8 cellular contexts compared by ENCODE assay signal in genomic region chr12:120538281-120539156, GRCh38. TPM values are rescaled to one million over a fixed set of nuclear protein-coding genes. Genes with fewer than 3 reads are reported as not detected.
A peak's percentile ranks its signal among the peaks of the same experiment; 100 is the strongest.
DNase-seq lines count a peak whose midpoint lies in the region; ATAC-seq, FAIRE-seq and TF ChIP-seq lines count a peak whose summit lies in the region.

No MANE protein-coding gene starts in this region.

- peak overlapping the region; percentile 94 for H3K4me3 ChIP-seq in CD4-positive, CD25-positive, alpha-beta regulatory T cell (ENCODE audit: low read depth, low read length)
- H3K4me3 ChIP-seq in Loucy (ENCODE audit: low read length, poor library complexity, severe bottlenecking) = peak overlapping the region; percentile 88
- peak overlapping the region in 2 of 3 donors; percentile 90 to 99 for H3K4me3 ChIP-seq in breast epithelium
- peak overlapping the region; percentile 7 to 88 (median 43) for H3K4me3 ChIP-seq in HepG2 (replicated peaks in 1 of 3; ENCODE audit: insufficient read depth in 1 of 3, low read depth in 2 of 3, low read length in 3 of 3)

- FAIRE-seq in HepG2 (lab: Jason Lieb, UNC) = peak; percentile 15

- H3K4me2 ChIP-seq in Loucy (ENCODE audit: low read depth, low read length, poor library complexity, severe bottlenecking) = peak overlapping the region; percentile 93
- H3K4me2 ChIP-seq in HepG2 (ENCODE audit: low read depth, low read length) = peak overlapping the region; percentile 87

- POLR2A ChIA-PET in HepG2 (lab: Yijun Ruan, JAX) = interaction anchor here (0.7 to 1.4 kb wide), 6 partner anchors 9 to 92 kb away, joined by 3 to 9 read pairs (median 4); partner anchors contain the start of genes COQ5, DYNLL1 and POP5

- H3K27ac ChIP-seq in CD4-positive, CD25-positive, alpha-beta regulatory T cell (ENCODE audit: insufficient read depth, low read length, poor library complexity, severe bottlenecking) = peak overlapping the region; percentile 66
- H3K27ac ChIP-seq in breast epithelium = peak overlapping the region; percentile 95 to 98
- H3K27ac ChIP-seq in HepG2 (ENCODE audit: extremely low read length, insufficient read depth, low read length) = peak overlapping the region; percentile 67

- H3K4me3 Mint-ChIP-seq in CD4-positive, CD25-positive, alpha-beta regulatory T cell = peak overlapping the region; percentile 95 to 99 (median 98)
- peak overlapping the region; percentile 60 for H3K4me3 Mint-ChIP-seq in type B pancreatic cell

- peaks cover 16% of the 10 kb centered on the region for H3K36me3 Mint-ChIP-seq in CD4-positive, CD25-positive, alpha-beta regulatory T cell
- H3K36me3 Mint-ChIP-seq in type B pancreatic cell = peaks cover 12% of the 10 kb centered on the region

- TF ChIP-seq POLR2A in breast epithelium (IDR thresholded peaks at IDR 0.05) = no peak
- TF ChIP-seq POLR2A in HepG2 (IDR thresholded peaks at IDR 0.05; ENCODE audit: insufficient read depth in 1 of 2, low read depth in 2 of 2, low read length in 2 of 2) = no peak

- H3K79me2 ChIP-seq in Loucy (ENCODE audit: insufficient read depth, low read length) (peaks cover 94% of the 10 kb centered on the region), HepG2 (ENCODE audit: insufficient read depth, low read length) (peaks cover 85% of the 10 kb centered on the region)

- no peaks in the 10 kb centered on the region for H3K9me3 ChIP-seq in CD4-positive, CD25-positive, alpha-beta regulatory T cell (ENCODE audit: control insufficient read depth in 2 of 2, low read length in 2 of 2)
- H3K9me3 ChIP-seq in Loucy (ENCODE audit: insufficient read depth, low read depth, low read length) = no peaks in the 10 kb centered on the region
- no peaks in the 10 kb centered on the region for H3K9me3 ChIP-seq in breast epithelium
- no peaks in the 10 kb centered on the region for H3K9me3 ChIP-seq in HepG2 (ENCODE audit: low read length)

- CTCF ChIA-PET in HepG2 (lab: Yijun Ruan, JAX; ENCODE audit: low intra/inter-chr PET ratio, low total read pairs) = no interaction called here

- no peaks in the 10 kb centered on the region for H3F3A ChIP-seq in Loucy (ENCODE audit: low read depth)

- no peaks in the 10 kb centered on the region for H3K9me2 ChIP-seq in Loucy (replicated peaks; ENCODE audit: low read depth, low read length)

- no peak for ATAC-seq in CD4-positive, CD25-positive, alpha-beta regulatory T cell (ENCODE audit: low read depth in 2 of 2)
- ATAC-seq in HepG2 (peak; percentile 39), GM19023 (IDR thresholded peaks at IDR 0.05; ENCODE audit: unreplicated experiment) (no peak), HG02571 (IDR thresholded peaks at IDR 0.05; ENCODE audit: unreplicated experiment) (no peak), HG03432 (IDR thresholded peaks at IDR 0.05; ENCODE audit: unreplicated experiment) (no peak)

- in situ Hi-C loops in HepG2 (cut with HindIII; ENCODE audit: extremely low pct_ligation_motif_present, low pct_unique_long_range_greater_than_20kb) = no loop called here

- H2AFZ ChIP-seq in Loucy (ENCODE audit: low read length) (no peak overlapping the region), HepG2 (ENCODE audit: low read length) (no peak overlapping the region)

- TF ChIP-seq EP300 in HepG2 (IDR thresholded peaks at IDR 0.05; ENCODE audit: low read depth in 2 of 2, low read length in 2 of 2) (no peak; a peak in 1 of 4 replicates), HepG2 (CRISPR knock-in tag; IDR thresholded peaks at IDR 0.05; ENCODE audit: borderline replicate concordance) (no peak)

- no peaks in the 10 kb centered on the region for H3K27me3 ChIP-seq in CD4-positive, CD25-positive, alpha-beta regulatory T cell (ENCODE audit: control insufficient read depth, insufficient read depth, low read length)
- H3K27me3 ChIP-seq in Loucy (ENCODE audit: insufficient read depth, low read length, poor library complexity, severe bottlenecking) (no peaks in the 10 kb centered on the region), breast epithelium (no peaks in the 10 kb centered on the region), HepG2 (ENCODE audit: control insufficient read depth in 1 of 2, insufficient read depth in 2 of 2, low read length in 2 of 2) (no peaks in the 10 kb centered on the region)

- peaks cover 21% of the 10 kb centered on the region for H3K36me3 ChIP-seq in CD4-positive, CD25-positive, alpha-beta regulatory T cell (ENCODE audit: control insufficient read depth, insufficient read depth, low read length)
- H3K36me3 ChIP-seq in Loucy (ENCODE audit: insufficient read depth, low read length) (peaks cover 9% of the 10 kb centered on the region; the same call in 1 of the 2 replicates), breast epithelium (no peaks in the 10 kb centered on the region), HepG2 (replicated peaks in 1 of 2; ENCODE audit: control insufficient read depth in 1 of 2, insufficient read depth in 2 of 2, low read length in 2 of 2) (peaks cover 5 to 24% of the 10 kb centered on the region in 2 experiments)

- DNase-seq in CD4-positive, CD25-positive, alpha-beta regulatory T cell = peak in 1 of 3 donors; percentile 53
- peak in 1 of 2 donors; percentile 64 for DNase-seq in breast epithelium (ENCODE audit: low spot score in 2 of 2)
- DNase-seq in HepG2 (ENCODE audit: low spot score) = peak; percentile 73
- no peak for DNase-seq in type B pancreatic cell (ENCODE audit: extremely low spot score, unreplicated experiment)

- TF ChIP-seq CTCF in Loucy (conservative IDR thresholded peaks at IDR 0.05; ENCODE audit: low read length) = no peak
- TF ChIP-seq CTCF in breast epithelium (IDR thresholded peaks at IDR 0.05) = no peak
- no peak for TF ChIP-seq CTCF in HepG2 (CRISPR knock-in tag; IDR thresholded peaks at IDR 0.05)
- TF ChIP-seq CTCF in type B pancreatic cell (conservative IDR thresholded peaks at IDR 0.05) = no peak

- TSS peak; percentile 0 for BruUV-seq in HepG2 (replicated peaks; lab: Mats Ljungman, UMichigan)

- H3K9me3 Mint-ChIP-seq in CD4-positive, CD25-positive, alpha-beta regulatory T cell = no peaks in the 10 kb centered on the region
- H3K9me3 Mint-ChIP-seq in type B pancreatic cell = no peaks in the 10 kb centered on the region

- peak overlapping the region; percentile 83 for H3K9ac ChIP-seq in Loucy (ENCODE audit: low read depth, low read length, poor library complexity, severe bottlenecking)
- peak overlapping the region; percentile 93 for H3K9ac ChIP-seq in HepG2 (ENCODE audit: insufficient read depth, low read depth, low read length)

- intact Hi-C loops in breast epithelium (cut with DNase I; ENCODE audit: low total_unique reads) = no loop called here
- intact Hi-C loops in HepG2 (cut with micrococcal nuclease; ENCODE audit: unreplicated experiment) = loop anchor here (5.0 kb wide), 1 partner anchor 41 kb away; the partner anchor contains the start of gene DYNLL1

- H4K20me1 ChIP-seq in Loucy (ENCODE audit: insufficient read depth, low read length, poor library complexity, severe bottlenecking) (peaks cover 81% of the 10 kb centered on the region), HepG2 (ENCODE audit: insufficient read depth, low read length) (peaks cover 77% of the 10 kb centered on the region)

- H3K27ac Mint-ChIP-seq in CD4-positive, CD25-positive, alpha-beta regulatory T cell = peak overlapping the region; percentile 75 to 92 (median 76)
- peak overlapping the region; percentile 46 for H3K27ac Mint-ChIP-seq in type B pancreatic cell

- TF ChIP-seq RAD21 in HepG2 (CRISPR knock-in tag; IDR thresholded peaks at IDR 0.05) = no peak

- WGBS in HepG2 (ENCODE audit: low lambda C conversion rate) = 29% methylated on average over 6 of the region's 6 CpGs

- peaks cover 34 to 80% (median 53%) of the 10 kb centered on the region in 4 donors for H3K4me1 Mint-ChIP-seq in CD4-positive, CD25-positive, alpha-beta regulatory T cell
- H3K4me1 Mint-ChIP-seq in type B pancreatic cell (ENCODE audit: unreplicated experiment) = peaks cover 35% of the 10 kb centered on the region

- H3K27me3 Mint-ChIP-seq in CD4-positive, CD25-positive, alpha-beta regulatory T cell = no peaks in the 10 kb centered on the region
- H3K27me3 Mint-ChIP-seq in type B pancreatic cell = no peaks in the 10 kb centered on the region

- H3K4me1 ChIP-seq in CD4-positive, CD25-positive, alpha-beta regulatory T cell (ENCODE audit: control insufficient read depth, insufficient read depth, low read length, poor library complexity, severe bottlenecking) = peaks cover 81% of the 10 kb centered on the region
- H3K4me1 ChIP-seq in Loucy (ENCODE audit: insufficient read depth, low read length, poor library complexity, severe bottlenecking) (peaks cover 51% of the 10 kb centered on the region), breast epithelium (peaks cover 5 to 27% of the 10 kb centered on the region in 2 donors), HepG2 (ENCODE audit: insufficient read depth, low read length) (peaks cover 70% of the 10 kb centered on the region)

RNA-seq across cellular contexts. Expression of gene RNF10, which starts 4.4 kb away (rescaled TPM):
- 434 TPM for total RNA-seq in CD4-positive, CD25-positive, alpha-beta regulatory T cell
- 100 to 1,000 TPM; 106 to 150 (median 114) TPM for polyA plus RNA-seq in CD4-positive, CD25-positive, alpha-beta regulatory T cell
- total RNA-seq in breast epithelium (100 to 1,000 TPM; 112 to 164 (median 149) TPM), HepG2 (2016; rRNA removed; fragmentation: Illumina TruSeq; extraction: Trizol) (62.5 and 86.7 TPM in 2 replicates), type B pancreatic cell (ENCODE audit: low replicate concordance) (162 and 188 TPM in 2 replicates)
- total RNA-seq in HepG2 (2016; cell fraction: cytosol; rRNA removed; fragmentation: Illumina TruSeq; extraction: Trizol; ENCODE audit: low read depth) = 36.2 and 39.7 TPM in 2 replicates
- total RNA-seq in HepG2 (2016; cell fraction: insoluble cytoplasmic fraction; rRNA removed; fragmentation: Illumina TruSeq; extraction: Trizol) = 66.2 and 77.2 TPM in 2 replicates
- total RNA-seq in HepG2 (2016; cell fraction: membrane; rRNA removed; fragmentation: Illumina TruSeq; extraction: Trizol) = 104 and 107 TPM in 2 replicates
- total RNA-seq in HepG2 (2016; cell fraction: nucleus; rRNA removed; fragmentation: Illumina TruSeq; extraction: Trizol) = 47.6 and 55.6 TPM in 2 replicates
- polyA plus RNA-seq in HepG2 (2011; rRNA removed) = 74.5 and 88.0 TPM in 2 replicates
- 62.6 and 91.2 TPM in 2 replicates for polyA plus RNA-seq in HepG2 (2011; cell fraction: cytosol; rRNA removed)
- polyA plus RNA-seq in HepG2 (2011; cell fraction: nucleus; rRNA removed) = 126 and 135 TPM in 2 replicates
- polyA plus RNA-seq in HepG2 (2012) = 103 and 107 TPM in 2 replicates
- 32.5 and 32.6 TPM in 2 replicates for polyA plus RNA-seq in HepG2 (2016; cell fraction: cytosol; fragmentation: Illumina TruSeq; extraction: Trizol; ENCODE audit: low read depth)
- polyA plus RNA-seq in HepG2 (2016; cell fraction: insoluble cytoplasmic fraction; fragmentation: Illumina TruSeq; extraction: Trizol; ENCODE audit: low read depth) = 103 and 119 TPM in 2 replicates
- 97.5 and 104 TPM in 2 replicates for polyA plus RNA-seq in HepG2 (2016; cell fraction: membrane; fragmentation: Illumina TruSeq; extraction: Trizol; ENCODE audit: low read depth)
- 115 and 120 TPM in 2 replicates for polyA plus RNA-seq in HepG2 (2016; cell fraction: nucleus; fragmentation: Illumina TruSeq; extraction: Trizol; ENCODE audit: insufficient read depth, low read depth)
- polyA minus RNA-seq in HepG2 (2011; rRNA and poly(A)+ RNA removed; ENCODE audit: low replicate concordance) = 124 and 137 TPM in 2 replicates
- polyA minus RNA-seq in HepG2 (2011; cell fraction: cytosol; rRNA and poly(A)+ RNA removed) = 65.4 and 101 TPM in 2 replicates
- 93.5 and 100 TPM in 2 replicates for polyA minus RNA-seq in HepG2 (2011; cell fraction: nucleus; rRNA and poly(A)+ RNA removed)

RNA-seq across cellular contexts. Expression of gene COQ5, which starts 9.6 kb away (rescaled TPM):
- 11.5 TPM for total RNA-seq in CD4-positive, CD25-positive, alpha-beta regulatory T cell
- 10 to 100 TPM; 40.4 to 67.4 (median 45.9) TPM for polyA plus RNA-seq in CD4-positive, CD25-positive, alpha-beta regulatory T cell
- total RNA-seq in breast epithelium = 10 to 100 TPM; 26.2 to 33.0 (median 26.5) TPM
- total RNA-seq in HepG2 (2016; rRNA removed; fragmentation: Illumina TruSeq; extraction: Trizol) = 41.5 and 59.8 TPM in 2 replicates
- 8.7 and 10.8 TPM in 2 replicates for total RNA-seq in HepG2 (2016; cell fraction: cytosol; rRNA removed; fragmentation: Illumina TruSeq; extraction: Trizol; ENCODE audit: low read depth)
- 43.6 and 64.0 TPM in 2 replicates for total RNA-seq in HepG2 (2016; cell fraction: insoluble cytoplasmic fraction; rRNA removed; fragmentation: Illumina TruSeq; extraction: Trizol)
- total RNA-seq in HepG2 (2016; cell fraction: membrane; rRNA removed; fragmentation: Illumina TruSeq; extraction: Trizol) = 18.6 and 20.4 TPM in 2 replicates
- 16.9 and 17.7 TPM in 2 replicates for total RNA-seq in HepG2 (2016; cell fraction: nucleus; rRNA removed; fragmentation: Illumina TruSeq; extraction: Trizol)
- 27.6 and 36.4 TPM in 2 replicates for polyA plus RNA-seq in HepG2 (2011; rRNA removed)
- 21.5 and 30.8 TPM in 2 replicates for polyA plus RNA-seq in HepG2 (2011; cell fraction: cytosol; rRNA removed)
- polyA plus RNA-seq in HepG2 (2011; cell fraction: nucleus; rRNA removed) = 7.0 and 10.9 TPM in 2 replicates
- polyA plus RNA-seq in HepG2 (2012) = 30.7 and 41.3 TPM in 2 replicates
- polyA plus RNA-seq in HepG2 (2016; cell fraction: cytosol; fragmentation: Illumina TruSeq; extraction: Trizol; ENCODE audit: low read depth) = 6.7 and 7.2 TPM in 2 replicates
- polyA plus RNA-seq in HepG2 (2016; cell fraction: insoluble cytoplasmic fraction; fragmentation: Illumina TruSeq; extraction: Trizol; ENCODE audit: low read depth) = 48.1 and 57.1 TPM in 2 replicates
- polyA plus RNA-seq in HepG2 (2016; cell fraction: membrane; fragmentation: Illumina TruSeq; extraction: Trizol; ENCODE audit: low read depth) = 13.5 and 13.8 TPM in 2 replicates
- 23.9 and 28.2 TPM in 2 replicates for polyA plus RNA-seq in HepG2 (2016; cell fraction: nucleus; fragmentation: Illumina TruSeq; extraction: Trizol; ENCODE audit: insufficient read depth, low read depth)
- polyA minus RNA-seq in HepG2 (2011; rRNA and poly(A)+ RNA removed; ENCODE audit: low replicate concordance) = 13.5 and 14.6 TPM in 2 replicates
- 11.5 and 13.0 TPM in 2 replicates for polyA minus RNA-seq in HepG2 (2011; cell fraction: cytosol; rRNA and poly(A)+ RNA removed)
- polyA minus RNA-seq in HepG2 (2011; cell fraction: nucleus; rRNA and poly(A)+ RNA removed) = 17.9 and 19.7 TPM in 2 replicates
- 28.7 and 35.6 TPM in 2 replicates for total RNA-seq in type B pancreatic cell (ENCODE audit: low replicate concordance)

RNA-seq across cellular contexts. Expression of gene DYNLL1, which starts 42.6 kb away (rescaled TPM):
- total RNA-seq in CD4-positive, CD25-positive, alpha-beta regulatory T cell = 99.0 TPM
- polyA plus RNA-seq in CD4-positive, CD25-positive, alpha-beta regulatory T cell = 100 to 1,000 TPM; 480 to 692 (median 547) TPM
- total RNA-seq in breast epithelium (100 to 1,000 TPM; 155 to 170 (median 167) TPM), HepG2 (2016; rRNA removed; fragmentation: Illumina TruSeq; extraction: Trizol) (271 and 403 TPM in 2 replicates), type B pancreatic cell (ENCODE audit: low replicate concordance) (403 and 451 TPM in 2 replicates)
- total RNA-seq in HepG2 (2016; cell fraction: cytosol; rRNA removed; fragmentation: Illumina TruSeq; extraction: Trizol; ENCODE audit: low read depth) = 125 and 176 TPM in 2 replicates
- total RNA-seq in HepG2 (2016; cell fraction: insoluble cytoplasmic fraction; rRNA removed; fragmentation: Illumina TruSeq; extraction: Trizol) = 277 and 420 TPM in 2 replicates
- 174 and 230 TPM in 2 replicates for total RNA-seq in HepG2 (2016; cell fraction: membrane; rRNA removed; fragmentation: Illumina TruSeq; extraction: Trizol)
- total RNA-seq in HepG2 (2016; cell fraction: nucleus; rRNA removed; fragmentation: Illumina TruSeq; extraction: Trizol) = 119 and 123 TPM in 2 replicates
- polyA plus RNA-seq in HepG2 (2011; rRNA removed) = 294 and 318 TPM in 2 replicates
- 305 and 402 TPM in 2 replicates for polyA plus RNA-seq in HepG2 (2011; cell fraction: cytosol; rRNA removed)
- polyA plus RNA-seq in HepG2 (2011; cell fraction: nucleus; rRNA removed) = 130 and 152 TPM in 2 replicates
- polyA plus RNA-seq in HepG2 (2012) = 350 and 505 TPM in 2 replicates
- polyA plus RNA-seq in HepG2 (2016; cell fraction: cytosol; fragmentation: Illumina TruSeq; extraction: Trizol; ENCODE audit: low read depth) = 240 and 370 TPM in 2 replicates
- polyA plus RNA-seq in HepG2 (2016; cell fraction: insoluble cytoplasmic fraction; fragmentation: Illumina TruSeq; extraction: Trizol; ENCODE audit: low read depth) = 862 and 951 TPM in 2 replicates
- polyA plus RNA-seq in HepG2 (2016; cell fraction: membrane; fragmentation: Illumina TruSeq; extraction: Trizol; ENCODE audit: low read depth) = 322 and 411 TPM in 2 replicates
- 362 and 385 TPM in 2 replicates for polyA plus RNA-seq in HepG2 (2016; cell fraction: nucleus; fragmentation: Illumina TruSeq; extraction: Trizol; ENCODE audit: insufficient read depth, low read depth)
- polyA minus RNA-seq in HepG2 (2011; rRNA and poly(A)+ RNA removed; ENCODE audit: low replicate concordance) = 59.5 and 114 TPM in 2 replicates
- polyA minus RNA-seq in HepG2 (2011; cell fraction: cytosol; rRNA and poly(A)+ RNA removed) = 80.5 and 87.3 TPM in 2 replicates
- 57.0 and 67.4 TPM in 2 replicates for polyA minus RNA-seq in HepG2 (2011; cell fraction: nucleus; rRNA and poly(A)+ RNA removed)

RNA-seq across cellular contexts. Expression of gene POP5, which starts 42.7 kb away (rescaled TPM):
- 32.3 TPM for total RNA-seq in CD4-positive, CD25-positive, alpha-beta regulatory T cell
- polyA plus RNA-seq in CD4-positive, CD25-positive, alpha-beta regulatory T cell = 10 to 100 TPM; 71.2 to 88.4 (median 79.0) TPM
- total RNA-seq in breast epithelium (10 to 100 TPM; 35.4 to 43.8 (median 42.4) TPM), HepG2 (2016; rRNA removed; fragmentation: Illumina TruSeq; extraction: Trizol) (54.3 and 61.3 TPM in 2 replicates), type B pancreatic cell (ENCODE audit: low replicate concordance) (45.6 and 55.2 TPM in 2 replicates)
- 9.2 and 10.3 TPM in 2 replicates for total RNA-seq in HepG2 (2016; cell fraction: cytosol; rRNA removed; fragmentation: Illumina TruSeq; extraction: Trizol; ENCODE audit: low read depth)
- 59.2 and 60.3 TPM in 2 replicates for total RNA-seq in HepG2 (2016; cell fraction: insoluble cytoplasmic fraction; rRNA removed; fragmentation: Illumina TruSeq; extraction: Trizol)
- 18.4 and 20.5 TPM in 2 replicates for total RNA-seq in HepG2 (2016; cell fraction: membrane; rRNA removed; fragmentation: Illumina TruSeq; extraction: Trizol)
- total RNA-seq in HepG2 (2016; cell fraction: nucleus; rRNA removed; fragmentation: Illumina TruSeq; extraction: Trizol) = 45.0 and 46.6 TPM in 2 replicates
- 43.4 and 45.6 TPM in 2 replicates for polyA plus RNA-seq in HepG2 (2011; rRNA removed)
- 45.5 and 48.2 TPM in 2 replicates for polyA plus RNA-seq in HepG2 (2011; cell fraction: cytosol; rRNA removed)
- 40.9 and 54.0 TPM in 2 replicates for polyA plus RNA-seq in HepG2 (2011; cell fraction: nucleus; rRNA removed)
- polyA plus RNA-seq in HepG2 (2012) = 20.8 and 21.7 TPM in 2 replicates
- polyA plus RNA-seq in HepG2 (2016; cell fraction: cytosol; fragmentation: Illumina TruSeq; extraction: Trizol; ENCODE audit: low read depth) = 9.2 and 9.4 TPM in 2 replicates
- polyA plus RNA-seq in HepG2 (2016; cell fraction: insoluble cytoplasmic fraction; fragmentation: Illumina TruSeq; extraction: Trizol; ENCODE audit: low read depth) = 54.6 and 56.2 TPM in 2 replicates
- 15.0 and 15.5 TPM in 2 replicates for polyA plus RNA-seq in HepG2 (2016; cell fraction: membrane; fragmentation: Illumina TruSeq; extraction: Trizol; ENCODE audit: low read depth)
- 87.8 and 95.7 TPM in 2 replicates for polyA plus RNA-seq in HepG2 (2016; cell fraction: nucleus; fragmentation: Illumina TruSeq; extraction: Trizol; ENCODE audit: insufficient read depth, low read depth)
- polyA minus RNA-seq in HepG2 (2011; rRNA and poly(A)+ RNA removed; ENCODE audit: low replicate concordance) = 17.2 and 66.7 TPM in 2 replicates
- 7.9 and 13.5 TPM in 2 replicates for polyA minus RNA-seq in HepG2 (2011; cell fraction: cytosol; rRNA and poly(A)+ RNA removed)
- polyA minus RNA-seq in HepG2 (2011; cell fraction: nucleus; rRNA and poly(A)+ RNA removed) = 13.8 and 16.9 TPM in 2 replicates

Comparison
In these comparisons a context has a peak if more than half of its experiments do, and no peak if none do; other contexts are left out.
1. H3K4me3 ChIP-seq: peak in every context shown above with its lines; median percentile 94 in breast epithelium; 94 in CD4-positive, CD25-positive, alpha-beta regulatory T cell; 88 in Loucy; 43 in HepG2.